9 cellular contexts compared by ENCODE assay signal in genomic region chr6:154229796-154230195, GRCh38.
DNase-seq lines count a peak whose midpoint lies in the region; ATAC-seq and TF ChIP-seq lines count a peak whose summit lies in the region.
"Had no signal": no experiment of that assay in that cellular context is flagged by ENCODE, and none has a peak within 500 bp of the region (broad histone marks: within the 10 kb centered on the region; RNA-seq: fewer than 3 reads in every experiment).

No MANE protein-coding gene starts in this region.

- H2BK120ac ChIP-seq in H9 (ENCODE audit: low read depth, low read length, poor library complexity, severe bottlenecking) = no peak overlapping the region

- no peak overlapping the region for H3K27ac ChIP-seq in duodenal mucosa (ENCODE audit: low read depth, low read length)
- H3K27ac ChIP-seq in H9 (ENCODE audit: insufficient read length, low read depth, low read length) = no peak overlapping the region

- H2AFZ ChIP-seq in H9 (ENCODE audit: low read length) = no peak overlapping the region

- no peak overlapping the region for H3K4ac ChIP-seq in H9 (ENCODE audit: low read depth, low read length)

- H3K27ac Mint-ChIP-seq in H9 = no peak overlapping the region

- ATAC-seq in GM21619 (IDR thresholded peaks at IDR 0.05; ENCODE audit: unreplicated experiment) = peak; percentile 75

- H4K20me1 ChIP-seq in H9 (ENCODE audit: control insufficient read depth, insufficient read depth, insufficient read length) = no peaks in the 10 kb centered on the region

- H3T11ph ChIP-seq in H9 (ENCODE audit: low read length) = no peak overlapping the region

- H2BK20ac ChIP-seq in H9 (ENCODE audit: low read depth, low read length, poor library complexity, severe bottlenecking) = no peak overlapping the region

- no peaks in the 10 kb centered on the region for H3K79me2 ChIP-seq in H9 (ENCODE audit: insufficient read depth, low read length)

- no peak overlapping the region for H3K23ac ChIP-seq in H9 (ENCODE audit: insufficient read length, low read depth, low read length)

- H3K27me3 ChIP-seq in duodenal mucosa (ENCODE audit: control insufficient read depth in 1 of 2, insufficient read depth in 2 of 2, low read length in 2 of 2) (no peaks in the 10 kb centered on the region), H9 (ENCODE audit: insufficient read depth, low read length) (no peaks in the 10 kb centered on the region)

- no peak overlapping the region for H4K5ac ChIP-seq in H9 (ENCODE audit: insufficient read length, low read depth, low read length)

- H3K9me3 Mint-ChIP-seq in H9 = no peaks in the 10 kb centered on the region

- no peak overlapping the region for H4K91ac ChIP-seq in H9 (ENCODE audit: insufficient read length, low read depth, low read length)

- no peak overlapping the region for H3K4me2 ChIP-seq in H9 (ENCODE audit: insufficient read depth, insufficient read length, low read length)

- H2AK5ac ChIP-seq in H9 (ENCODE audit: insufficient read length, low read length) = no peak overlapping the region

- H3K23me2 ChIP-seq in H9 (ENCODE audit: insufficient read length, low read depth, low read length, poor library complexity, severe bottlenecking) = no peaks in the 10 kb centered on the region

- no peak overlapping the region for H3K14ac ChIP-seq in H9 (ENCODE audit: insufficient read depth, low read length)

- H3K9me3 ChIP-seq in duodenal mucosa (ENCODE audit: control insufficient read depth in 1 of 2, low read length in 2 of 2) (no peaks in the 10 kb centered on the region), H9 (ENCODE audit: control insufficient read depth, low read depth, low read length) (no peaks in the 10 kb centered on the region)

- no peak overlapping the region for H3K4me3 Mint-ChIP-seq in H9

- H3K4me3 ChIP-seq in GM08714 (ENCODE audit: low read length) (peak overlapping the region; percentile 42; the same call in 1 of the 2 replicates), duodenal mucosa (ENCODE audit: low read depth in 1 of 2, low read length in 2 of 2) (peak overlapping the region; percentile 40 to 45)

- H3K56ac ChIP-seq in H9 (ENCODE audit: insufficient read length, low read depth, low read length) = no peak overlapping the region

- no CpG with 5 or more reads among the region's 6 CpGs for WGBS in H9 (ENCODE audit: extremely low coverage, insufficient read length, low lambda C conversion rate)

- no peaks in the 10 kb centered on the region for H3K79me1 ChIP-seq in H9 (ENCODE audit: insufficient read depth, low read depth, low read length, poor library complexity, severe bottlenecking)

- DNase-seq in MV-4-11 (lab: John Stamatoyannopoulos, UW) = peak; percentile 66
- no peak for DNase-seq in AG08395 (ENCODE audit: low spot score)
- DNase-seq in H9 = no peak
- DNase-seq in SK-N-DZ (ENCODE audit: low spot score) = no peak
- no peak for DNase-seq in amygdala (lab: John Stamatoyannopoulos, UW)
- DNase-seq: hypothalamus had no signal

- no peak overlapping the region for H2BK12ac ChIP-seq in H9 (ENCODE audit: insufficient read length, low read depth, low read length)

- H3K9ac ChIP-seq in duodenal mucosa (ENCODE audit: low read depth in 1 of 2, low read length in 2 of 2) = no peak overlapping the region
- H3K9ac ChIP-seq in H9 (ENCODE audit: extremely low read depth, insufficient read length, low read length) = no peak overlapping the region

- H2BK15ac ChIP-seq in H9 (ENCODE audit: low read depth, low read length) = no peak overlapping the region

- H3K36me3 ChIP-seq in duodenal mucosa (ENCODE audit: control insufficient read depth in 1 of 2, insufficient read depth in 2 of 2, low read length in 2 of 2) = no peaks in the 10 kb centered on the region

- no peaks in the 10 kb centered on the region; a peak in 1 of 7 replicates for H3K36me3 Mint-ChIP-seq in H9 (ENCODE audit: insufficient read depth in 1 of 3, low read depth in 3 of 3)

- H3K27me3 Mint-ChIP-seq in H9 (ENCODE audit: low read depth) = no peaks in the 10 kb centered on the region

- peaks cover 0 to 7% of the 10 kb centered on the region in 2 experiments; a peak in 2 of 4 replicates for H3K4me1 Mint-ChIP-seq in H9

- H3K18ac ChIP-seq in H9 (ENCODE audit: insufficient read length, low read depth, low read length) = no peak overlapping the region

- no peak overlapping the region for H2BK5ac ChIP-seq in H9 (ENCODE audit: insufficient read length, low read length)

- no peak overlapping the region for H4K8ac ChIP-seq in H9 (replicated peaks; ENCODE audit: insufficient read length, low read depth, low read length)

- H3K4me1 ChIP-seq in duodenal mucosa (ENCODE audit: control insufficient read depth in 1 of 2, insufficient read depth in 2 of 2, low read length in 2 of 2) (no peaks in the 10 kb centered on the region), H9 (ENCODE audit: insufficient read depth, low read length) (no peaks in the 10 kb centered on the region)

- no peak for TF ChIP-seq CTCF in H9 (conservative IDR thresholded peaks at IDR 0.05)
